21 cellular contexts compared by ENCODE assay signal in the genomic region with DNA sequence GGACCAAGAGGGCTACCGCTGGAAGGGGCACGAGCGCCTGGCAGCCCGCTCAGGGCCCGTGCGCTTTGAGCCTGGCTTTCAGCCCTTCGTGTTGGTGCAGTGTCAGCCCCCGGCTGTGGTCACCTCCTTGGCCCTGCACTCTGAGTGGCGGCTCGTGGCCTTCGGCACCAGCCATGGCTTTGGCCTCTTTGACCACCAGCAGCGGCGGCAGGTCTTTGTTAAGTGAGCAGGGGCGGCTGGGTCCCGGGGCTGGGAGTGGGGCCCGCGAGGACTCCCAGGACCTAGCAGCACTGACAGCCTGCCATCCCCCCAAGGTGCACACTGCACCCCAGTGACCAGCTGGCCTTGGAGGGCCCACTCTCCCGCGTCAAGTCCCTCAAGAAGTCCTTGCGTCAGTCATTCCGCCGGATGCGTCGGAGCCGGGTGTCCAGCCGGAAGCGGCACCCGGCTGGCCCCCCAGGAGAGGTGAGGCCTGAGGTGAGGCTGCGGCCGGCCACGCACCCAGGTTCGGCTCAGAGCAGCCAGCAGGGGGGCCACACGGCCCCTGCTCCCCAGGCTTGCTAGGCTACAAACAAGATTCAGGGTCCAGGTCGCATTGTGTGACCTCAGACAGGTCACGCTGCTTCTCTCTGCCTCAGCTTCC. TPM values are rescaled to one million over a fixed set of nuclear protein-coding genes. Genes with fewer than 3 reads are reported as not detected.
"Had no signal": no experiment of that assay in that cellular context is flagged by ENCODE, and none has a peak within 500 bp of the region (broad histone marks: within the 10 kb centered on the region; RNA-seq: fewer than 3 reads in every experiment).

No MANE protein-coding gene starts in this region.

- H3K4me3 ChIP-seq: lung, neural progenitor cell had no signal

- ATAC-seq: effector memory CD8-positive, alpha-beta T cell had no signal

- H3K36me3 Mint-ChIP-seq: activated naive CD8-positive, alpha-beta T cell treated with anti-CD3 and anti-CD28 coated beads for 36 hours; brain; neural progenitor cell had no signal

- H3K27me3 Mint-ChIP-seq: activated naive CD8-positive, alpha-beta T cell treated with anti-CD3 and anti-CD28 coated beads for 36 hours; brain; central memory CD8-positive, alpha-beta T cell; effector memory CD8-positive, alpha-beta T cell; T-helper 17 cell; type B pancreatic cell had no signal

- H3K4me1 Mint-ChIP-seq: activated naive CD8-positive, alpha-beta T cell treated with anti-CD3 and anti-CD28 coated beads for 36 hours; brain; central memory CD8-positive, alpha-beta T cell had no signal

- H3K36me3 ChIP-seq: neural progenitor cell had no signal

- H3K9me3 Mint-ChIP-seq: activated naive CD8-positive, alpha-beta T cell treated with anti-CD3 and anti-CD28 coated beads for 36 hours; activated T-helper 1 cell treated with anti-CD3 and anti-CD28 coated beads, Interleukin-12 subunit alpha, Interleukin-12 subunit beta, Interleukin-2, Interleukin-4 antibody, amounts not matched to agents 30 ng/mL and 10 ng/mL and 1 ng/mL, durations not matched to agents 14 hours and 24 hours and 36 hours; brain; central memory CD8-positive, alpha-beta T cell; effector memory CD8-positive, alpha-beta T cell; immature natural killer cell; neural progenitor cell; type B pancreatic cell had no signal

- DNase-seq: activated CD4-positive, alpha-beta T cell treated with anti-CD3 and anti-CD28 coated beads, Interleukin-2, amount 50 U/mL, for 1 hour; activated CD4-positive, CD25-positive, alpha-beta regulatory T cell; activated CD8-positive, alpha-beta memory T cell treated with anti-CD3 and anti-CD28 coated beads for 24 hours; activated naive CD8-positive, alpha-beta T cell treated with anti-CD3 and anti-CD28 coated beads for 36 hours; dermis blood vessel endothelial cell; effector memory CD8-positive, alpha-beta T cell; foreskin melanocyte; head of caudate nucleus; immature natural killer cell; midbrain; stimulated activated CD4-positive, alpha-beta T cell treated with anti-CD3 and anti-CD28 coated beads, Interleukin-4, amount 100 ng/mL, for 1 hour; stimulated activated naive CD8-positive, alpha-beta T cell treated with anti-CD3 and anti-CD28 coated beads, Interleukin-15, Interleukin-2, amounts not matched to agents 100 U/mL and 50 U/mL, for 24 hours; T-helper 17 cell had no signal

- H3K27ac ChIP-seq: epithelial cell of prostate, neural progenitor cell, parathyroid adenoma had no signal

- H3K27ac Mint-ChIP-seq: activated naive CD8-positive, alpha-beta T cell treated with anti-CD3 and anti-CD28 coated beads for 36 hours; activated T-helper 1 cell treated with anti-CD3 and anti-CD28 coated beads, Interleukin-12 subunit alpha, Interleukin-12 subunit beta, Interleukin-2, Interleukin-4 antibody, amounts not matched to agents 30 ng/mL and 10 ng/mL and 1 ng/mL, durations not matched to agents 14 hours and 24 hours and 36 hours; effector memory CD8-positive, alpha-beta T cell; immature natural killer cell; neural progenitor cell; T-helper 17 cell; type B pancreatic cell had no signal

- H3K4me3 Mint-ChIP-seq: activated naive CD8-positive, alpha-beta T cell treated with anti-CD3 and anti-CD28 coated beads for 36 hours; activated T-helper 1 cell treated with anti-CD3 and anti-CD28 coated beads, Interleukin-12 subunit alpha, Interleukin-12 subunit beta, Interleukin-2, Interleukin-4 antibody, amounts not matched to agents 30 ng/mL and 10 ng/mL and 1 ng/mL, durations not matched to agents 14 hours and 24 hours and 36 hours; brain; central memory CD8-positive, alpha-beta T cell; effector memory CD8-positive, alpha-beta T cell; immature natural killer cell; neural progenitor cell; T-helper 17 cell; type B pancreatic cell had no signal

- H3K27me3 ChIP-seq: neural progenitor cell had no signal

- H3K9ac ChIP-seq: neural progenitor cell, parathyroid adenoma had no signal

- H3K4me1 ChIP-seq: neural progenitor cell, parathyroid adenoma had no signal

RNA-seq across cellular contexts. Expression of a gene that starts 54.8 kb away (rescaled TPM):
- polyA plus RNA-seq: immature natural killer cell had no signal
